In genomic region chr10:102394801-102395676, GRCh38 we compare ENCODE assay signal across 1 cellular context.
TF ChIP-seq lines count a peak whose summit lies in the region.

No MANE protein-coding gene starts in this region.

TF ChIP-seq in HepG2, 621 proteins besides CTCF, POLR2A, EP300 and RAD21 (continued from another document and continues in another):
- TF ChIP-seq MTERF4 (CRISPR knock-in tag; IDR thresholded peaks at IDR 0.05), result no peak
- TF ChIP-seq HNF4A (CRISPR knock-in tag; IDR thresholded peaks at IDR 0.05), result no peak
- no peak for TF ChIP-seq ZNF563 (CRISPR knock-in tag; IDR thresholded peaks at IDR 0.05)
- no peak for TF ChIP-seq ZSCAN12 (CRISPR knock-in tag; IDR thresholded peaks at IDR 0.05)
- TF ChIP-seq PRPF4 (IDR thresholded peaks at IDR 0.05; ENCODE audit: low read depth, low read length, poor library complexity, severe bottlenecking), result no peak
- TF ChIP-seq DNMT3B (CRISPR knock-in tag; conservative IDR thresholded peaks at IDR 0.05), result no peak
- TF ChIP-seq ZNF33B (CRISPR knock-in tag; IDR thresholded peaks at IDR 0.05), result no peak
- TF ChIP-seq ZNF768 (CRISPR knock-in tag; IDR thresholded peaks at IDR 0.05), result no peak; the same call in 1 of the 2 replicates
- TF ChIP-seq SAP130 (CRISPR knock-in tag; IDR thresholded peaks at IDR 0.05; ENCODE audit: low read depth), result peak; percentile 60; the same call in 1 of the 2 replicates
- TF ChIP-seq ZNF558 (CRISPR knock-in tag; IDR thresholded peaks at IDR 0.05; ENCODE audit: borderline replicate concordance), result no peak
- TF ChIP-seq ZNF775 (CRISPR knock-in tag; IDR thresholded peaks at IDR 0.05; ENCODE audit: borderline replicate concordance), result no peak
- TF ChIP-seq ZNF251 (CRISPR knock-in tag; IDR thresholded peaks at IDR 0.05), result no peak
- TF ChIP-seq ZBTB8A (CRISPR knock-in tag; IDR thresholded peaks at IDR 0.05; ENCODE audit: borderline replicate concordance, low read depth), result no peak
- peak; percentile 15; the same call in 1 of the 2 replicates for TF ChIP-seq HDAC1 (CRISPR knock-in tag; IDR thresholded peaks at IDR 0.05)
- no peak for TF ChIP-seq NR0B2 (CRISPR knock-in tag; IDR thresholded peaks at IDR 0.05)
- no peak for TF ChIP-seq ZGPAT (CRISPR knock-in tag; IDR thresholded peaks at IDR 0.05)
- no peak for TF ChIP-seq ZNF577 (CRISPR knock-in tag; IDR thresholded peaks at IDR 0.05; ENCODE audit: borderline replicate concordance, low read depth)
- TF ChIP-seq TAF15 (IDR thresholded peaks at IDR 0.05; ENCODE audit: low read depth, low read length, poor library complexity, severe bottlenecking), result no peak
- no peak for TF ChIP-seq ZNF83 (CRISPR knock-in tag; IDR thresholded peaks at IDR 0.05; ENCODE audit: borderline replicate concordance)
- no peak for TF ChIP-seq ATF7-NPFF (CRISPR knock-in tag; IDR thresholded peaks at IDR 0.05; ENCODE audit: low read depth)
- TF ChIP-seq KAT2B (IDR thresholded peaks at IDR 0.05; ENCODE audit: borderline replicate concordance, low read depth, low read length), result no peak
- TF ChIP-seq HNRNPL (IDR thresholded peaks at IDR 0.05; ENCODE audit: low read depth, low read length), result no peak
- no peak for TF ChIP-seq IKZF1 (IDR thresholded peaks at IDR 0.05)
- TF ChIP-seq CENPT (CRISPR knock-in tag; IDR thresholded peaks at IDR 0.05; ENCODE audit: low read depth), result peak; percentile 56; the same call in 1 of the 2 replicates
- TF ChIP-seq PLSCR1 (CRISPR knock-in tag; IDR thresholded peaks at IDR 0.05; ENCODE audit: borderline replicate concordance), result no peak
- no peak for TF ChIP-seq KLF15 (CRISPR knock-in tag; IDR thresholded peaks at IDR 0.05; ENCODE audit: borderline replicate concordance)
- no peak for TF ChIP-seq MAFK (conservative IDR thresholded peaks at IDR 0.05 in 1 of 2, IDR thresholded peaks at IDR 0.05 in 1 of 2; ENCODE audit: low read length in 2 of 2)
- TF ChIP-seq TOE1 (CRISPR knock-in tag; IDR thresholded peaks at IDR 0.05), result no peak
- no peak for TF ChIP-seq TP53 (CRISPR knock-in tag; conservative IDR thresholded peaks at IDR 0.05)
- TF ChIP-seq TSC22D2 (CRISPR knock-in tag; IDR thresholded peaks at IDR 0.05; ENCODE audit: borderline replicate concordance), result peak; percentile 22; the same call in 1 of the 2 replicates
- no peak for TF ChIP-seq ZNF564 (CRISPR knock-in tag; IDR thresholded peaks at IDR 0.05)
- TF ChIP-seq ZNF430 (CRISPR knock-in tag; IDR thresholded peaks at IDR 0.05), result 0 out of 2 replicates have a peak, but pooled peaks have one; percentile 39
- TF ChIP-seq ZBTB26 (CRISPR knock-in tag; IDR thresholded peaks at IDR 0.05; ENCODE audit: borderline replicate concordance), result no peak
- TF ChIP-seq RFX3 (CRISPR knock-in tag; IDR thresholded peaks at IDR 0.05), result no peak
- TF ChIP-seq RNF2 (conservative IDR thresholded peaks at IDR 0.05; ENCODE audit: low read depth), result no peak
- TF ChIP-seq ETV5 (CRISPR knock-in tag; IDR thresholded peaks at IDR 0.05; ENCODE audit: borderline replicate concordance), result no peak; the same call in 1 of the 2 replicates
- no peak for TF ChIP-seq ZNF672 (CRISPR knock-in tag; IDR thresholded peaks at IDR 0.05)
- 0 out of 4 replicates have a peak, but pooled peaks of 1 of the 2 experiments have one; percentile 17 for TF ChIP-seq ATF4 (CRISPR knock-in tag; IDR thresholded peaks at IDR 0.05)
- TF ChIP-seq ZSCAN29 (CRISPR knock-in tag; conservative IDR thresholded peaks at IDR 0.05), result no peak
- TF ChIP-seq GATAD1 (CRISPR knock-in tag; IDR thresholded peaks at IDR 0.05), result peak; percentile 51; the same call in 1 of the 2 replicates
- TF ChIP-seq GLI4 (CRISPR knock-in tag; IDR thresholded peaks at IDR 0.05; ENCODE audit: borderline replicate concordance), result no peak
- no peak for TF ChIP-seq RNF219 (CRISPR knock-in tag; IDR thresholded peaks at IDR 0.05)
- TF ChIP-seq ETS1 (CRISPR knock-in tag; IDR thresholded peaks at IDR 0.05), result no peak
- no peak for TF ChIP-seq ZNF562 (CRISPR knock-in tag; IDR thresholded peaks at IDR 0.05; ENCODE audit: borderline replicate concordance)
- 0 out of 2 replicates have a peak, but pooled peaks have one; percentile 20 for TF ChIP-seq TAF1 (CRISPR knock-in tag; IDR thresholded peaks at IDR 0.05)
- peak; percentile 95 for TF ChIP-seq SP4 (CRISPR knock-in tag; IDR thresholded peaks at IDR 0.05)
- TF ChIP-seq ZNF44 (CRISPR knock-in tag; IDR thresholded peaks at IDR 0.05), result no peak
- no peak for TF ChIP-seq ELF4 (CRISPR knock-in tag; IDR thresholded peaks at IDR 0.05; ENCODE audit: borderline replicate concordance)
- TF ChIP-seq ZNF687 (CRISPR knock-in tag; IDR thresholded peaks at IDR 0.05), result no peak; the same call in 1 of the 2 replicates
- no peak for TF ChIP-seq ZC3H13 (CRISPR knock-in tag; IDR thresholded peaks at IDR 0.05)
- no peak for TF ChIP-seq BATF2 (CRISPR knock-in tag; IDR thresholded peaks at IDR 0.05)
- TF ChIP-seq ZNF121 (CRISPR knock-in tag; IDR thresholded peaks at IDR 0.05), result no peak
- TF ChIP-seq PBX2 (CRISPR knock-in tag; IDR thresholded peaks at IDR 0.05), result no peak
- no peak for TF ChIP-seq HHEX (CRISPR knock-in tag; IDR thresholded peaks at IDR 0.05)
- no peak for TF ChIP-seq MED13 (CRISPR knock-in tag; IDR thresholded peaks at IDR 0.05)
- TF ChIP-seq ATAD3A (CRISPR knock-in tag; IDR thresholded peaks at IDR 0.05), result no peak
- TF ChIP-seq ZSCAN9 (CRISPR knock-in tag; IDR thresholded peaks at IDR 0.05; ENCODE audit: borderline replicate concordance), result no peak
- no peak for TF ChIP-seq NFKBIZ (CRISPR knock-in tag; IDR thresholded peaks at IDR 0.05)
- TF ChIP-seq NFIC (IDR thresholded peaks at IDR 0.05; ENCODE audit: low read length), result no peak
